ENCODE assay signal across 33 cellular contexts in the genomic region with DNA sequence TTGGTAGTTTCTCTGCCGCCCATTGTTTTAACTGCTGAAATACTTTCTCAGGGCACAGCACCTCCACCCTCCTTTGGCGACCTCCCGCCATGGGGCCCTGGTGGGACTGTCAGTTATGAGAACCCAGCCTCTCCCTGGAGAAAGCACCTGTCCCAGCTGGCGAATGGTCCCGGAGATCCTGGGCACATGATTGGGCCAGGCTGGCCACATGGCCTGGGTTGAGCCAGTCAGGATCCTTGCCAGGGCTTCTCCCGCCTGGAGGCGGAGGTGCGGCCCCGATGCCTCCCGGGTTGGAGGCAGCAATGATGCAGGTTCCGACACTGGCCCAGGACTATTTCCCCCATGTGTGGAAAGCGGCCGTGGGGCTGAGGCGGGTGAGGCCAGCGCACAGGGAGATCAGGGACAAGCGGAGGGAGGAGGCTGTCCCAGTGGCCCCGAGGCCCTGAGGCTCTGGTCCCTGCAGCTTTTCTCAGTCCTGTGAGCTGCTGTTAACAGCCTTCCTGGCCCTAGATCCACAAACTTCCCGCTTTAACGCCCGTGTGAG. TPM values are rescaled to one million over a fixed set of nuclear protein-coding genes. Genes with fewer than 3 reads are reported as not detected.
DNase-seq lines count a peak whose midpoint lies in the region; ATAC-seq, FAIRE-seq and TF ChIP-seq lines count a peak whose summit lies in the region.
"Had no signal": no experiment of that assay in that cellular context is flagged by ENCODE, and none has a peak within 500 bp of the region (broad histone marks: within the 10 kb centered on the region; RNA-seq: fewer than 3 reads in every experiment).

No MANE protein-coding gene starts in this region.

- H2BK15ac ChIP-seq in neuronal stem cell (ENCODE audit: low read length): peak overlapping the region; percentile 86

- H3K9ac ChIP-seq in neuronal stem cell (ENCODE audit: low read depth, low read length, poor library complexity): no peak overlapping the region
- H3K9ac ChIP-seq: BLaER1 treated with 17β-estradiol and CSF1 and Interleukin-3, amounts not matched to agents 10 nM and 100 nM; GM23248 had no signal

- H3K79me2 ChIP-seq in GM23338 (replicated peaks; ENCODE audit: insufficient read depth): no peaks in the 10 kb centered on the region

- FAIRE-seq in D721Med (lab: Jason Lieb, UNC): no peak
- FAIRE-seq: endothelial cell of umbilical vein, frontal cortex had no signal

- H3K9me2 ChIP-seq in GM23338 (ENCODE audit: insufficient read depth): no peaks in the 10 kb centered on the region

- peak overlapping the region; percentile 83 for H2AK5ac ChIP-seq in neuronal stem cell (ENCODE audit: low read depth, low read length)

- no peak for TF ChIP-seq POLR2A in thyroid gland (IDR thresholded peaks at IDR 0.05)

- H3K9me3 ChIP-seq in neuronal stem cell (replicated peaks in 1 of 2; ENCODE audit: control insufficient read depth in 2 of 2, insufficient read depth in 1 of 2, low read depth in 1 of 2, low read length in 2 of 2): no peaks in the 10 kb centered on the region
- no peaks in the 10 kb centered on the region for H3K9me3 ChIP-seq in thyroid gland
- H3K9me3 ChIP-seq: adrenal gland; BLaER1 treated with 17β-estradiol and CSF1 and Interleukin-3, amounts not matched to agents 10 nM and 100 nM; body of pancreas; psoas muscle; tibial nerve had no signal

- no peak overlapping the region for H4K91ac ChIP-seq in neuronal stem cell (ENCODE audit: low read depth, low read length, poor library complexity)

- no peak for TF ChIP-seq RAD21 in Ishikawa (IDR thresholded peaks at IDR 0.05; ENCODE audit: low read depth)

- H3K18ac ChIP-seq in neuronal stem cell (ENCODE audit: low read length): peak overlapping the region; percentile 60

- H3K23ac ChIP-seq in neuronal stem cell (ENCODE audit: low read depth, low read length, poor library complexity): no peak overlapping the region

- no peaks in the 10 kb centered on the region for H3K27me3 ChIP-seq in GM23338 (ENCODE audit: insufficient read depth)
- peaks cover 0 to 71% (median 0%) of the 10 kb centered on the region in 3 experiments for H3K27me3 ChIP-seq in neuronal stem cell (ENCODE audit: control insufficient read depth in 3 of 3, insufficient read depth in 3 of 3, low read depth in 1 of 3, low read length in 3 of 3)
- H3K27me3 ChIP-seq in thyroid gland: no peaks in the 10 kb centered on the region
- H3K27me3 ChIP-seq: body of pancreas had no signal

- WGBS in neuronal stem cell (ENCODE audit: extremely low coverage in 2 of 2, insufficient read length in 2 of 2, insufficient replicate concordance in 1 of 2), 2 donors: no CpG with 5 or more reads among the region's 20 CpGs
- WGBS in thyroid gland, 2 donors: 41 to 68% methylated on average over 7 to 16 of the region's 20 CpGs

- H3K79me1 ChIP-seq in neuronal stem cell (ENCODE audit: low read depth, low read length): peaks cover 3% of the 10 kb centered on the region

- H3K9me3 Mint-ChIP-seq in GM23338 (no peaks in the 10 kb centered on the region), brain (peaks cover 2 to 8% (median 5%) of the 10 kb centered on the region in 5 experiments)
- H3K9me3 Mint-ChIP-seq: activated CD4-positive, alpha-beta memory T cell treated with anti-CD3 and anti-CD28 coated beads, Interleukin-2, amount 10 ng/mL, durations not matched to agents 7 days and 5 days; activated naive CD4-positive, alpha-beta T cell treated with anti-CD3 and anti-CD28 coated beads, Interleukin-2, amount 10 ng/mL, durations not matched to agents 7 days and 5 days; naive thymus-derived CD8-positive, alpha-beta T cell had no signal

- H2BK12ac ChIP-seq in neuronal stem cell (ENCODE audit: low read length): peak overlapping the region; percentile 35

- no peaks in the 10 kb centered on the region for H3K36me3 ChIP-seq in GM23338 (ENCODE audit: insufficient read depth)
- H3K36me3 ChIP-seq in neuronal stem cell (replicated peaks in 1 of 2; ENCODE audit: control insufficient read depth in 2 of 2, insufficient read depth in 2 of 2, low read length in 2 of 2): no peaks in the 10 kb centered on the region
- H3K36me3 ChIP-seq in thyroid gland: no peaks in the 10 kb centered on the region
- H3K36me3 ChIP-seq: adrenal gland; BLaER1 treated with 17β-estradiol and CSF1 and Interleukin-3, amounts not matched to agents 10 nM and 100 nM; heart right ventricle; tibial nerve had no signal

- intact Hi-C loops in thyroid gland (cut with DNase I): no loop called here

- DNase-seq in GM23338 (ENCODE audit: low spot score) (peak; percentile 57), neuronal stem cell (ENCODE audit: low spot score) (no peak), D721Med (ENCODE audit: insufficient read length, low spot score) (no peak), NOMO-1 treated with DMSO at 0.1 percent for 48 hours (lab: John Stamatoyannopoulos, UW; ENCODE audit: unreplicated experiment) (no peak), thyroid gland (no peak)
- DNase-seq: activated CD4-positive, alpha-beta memory T cell treated with anti-CD3 and anti-CD28 coated beads, Interleukin-2, amount 10 ng/mL, durations not matched to agents 7 days and 5 days; activated CD4-positive, alpha-beta T cell treated with anti-CD3 and anti-CD28 coated beads for 1 hour; activated CD8-positive, alpha-beta memory T cell treated with anti-CD3 and anti-CD28 coated beads, Interleukin-2, amount 50 U/mL, for 4 hours; activated naive CD4-positive, alpha-beta T cell treated with anti-CD3 and anti-CD28 coated beads, Interleukin-2, amount 10 ng/mL, durations not matched to agents 7 days and 5 days; adrenal gland; body of pancreas; DMS79; GDM1; GM23248; heart right ventricle; Kasumi-1; naive thymus-derived CD8-positive, alpha-beta T cell; NCI-H1436; NCI-H2107; NCI-H446 treated with DMSO at 0.1 percent for 48 hours; NCI-H774; occipital lobe; stimulated activated CD4-positive, alpha-beta T cell treated with anti-CD3 and anti-CD28 coated beads, Interleukin-4, amount 100 ng/mL, for 1 hour; T-helper 2 cell had no signal

- ATAC-seq in GM23338: peak; percentile 91
- ATAC-seq: body of pancreas; naive thymus-derived CD8-positive, alpha-beta T cell; psoas muscle had no signal

- H3K27ac Mint-ChIP-seq in GM23338: no peak overlapping the region
- H3K27ac Mint-ChIP-seq in brain: peak overlapping the region in 3 of 5 experiments; percentile 29 to 75 (median 72)
- H3K27ac Mint-ChIP-seq: activated CD4-positive, alpha-beta memory T cell treated with anti-CD3 and anti-CD28 coated beads, Interleukin-2, amount 10 ng/mL, durations not matched to agents 7 days and 5 days; activated naive CD4-positive, alpha-beta T cell treated with anti-CD3 and anti-CD28 coated beads, Interleukin-2, amount 10 ng/mL, durations not matched to agents 7 days and 5 days; naive thymus-derived CD8-positive, alpha-beta T cell had no signal

- no peak overlapping the region for H3K4me3 Mint-ChIP-seq in GM23338
- peak overlapping the region in 1 of 5 experiments; percentile 40 for H3K4me3 Mint-ChIP-seq in brain
- H3K4me3 Mint-ChIP-seq: activated CD4-positive, alpha-beta memory T cell treated with anti-CD3 and anti-CD28 coated beads, Interleukin-2, amount 10 ng/mL, durations not matched to agents 7 days and 5 days; activated naive CD4-positive, alpha-beta T cell treated with anti-CD3 and anti-CD28 coated beads, Interleukin-2, amount 10 ng/mL, durations not matched to agents 7 days and 5 days; naive thymus-derived CD8-positive, alpha-beta T cell had no signal

- H3K36me3 Mint-ChIP-seq in GM23338 (ENCODE audit: low read depth) (no peaks in the 10 kb centered on the region), brain (peaks cover 5% of the 10 kb centered on the region)
- H3K36me3 Mint-ChIP-seq: activated naive CD4-positive, alpha-beta T cell treated with anti-CD3 and anti-CD28 coated beads, Interleukin-2, amount 10 ng/mL, durations not matched to agents 7 days and 5 days; naive thymus-derived CD8-positive, alpha-beta T cell had no signal

- H3K4me3 ChIP-seq in GM23338: no peak overlapping the region
- no peak overlapping the region for H3K4me3 ChIP-seq in neuronal stem cell (ENCODE audit: low read length in 2 of 2)
- H3K4me3 ChIP-seq in thyroid gland (replicated peaks in 1 of 3): no peak overlapping the region
- H3K4me3 ChIP-seq: adrenal gland; BLaER1 treated with 17β-estradiol and CSF1 and Interleukin-3, amounts not matched to agents 10 nM and 100 nM; body of pancreas; GM23248; heart right ventricle; lung; psoas muscle; tibial nerve had no signal

- H2BK5ac ChIP-seq in neuronal stem cell (ENCODE audit: low read length): peak overlapping the region; percentile 77

- no peak for TF ChIP-seq CTCF in GM23338 (conservative IDR thresholded peaks at IDR 0.05; ENCODE audit: low read depth in 2 of 2)
- no peak for TF ChIP-seq CTCF in brain (conservative IDR thresholded peaks at IDR 0.05)
- TF ChIP-seq CTCF in D721Med (IDR thresholded peaks at IDR 0.05; ENCODE audit: insufficient read depth, missing control alignments): no peak
- TF ChIP-seq CTCF in thyroid gland (IDR thresholded peaks at IDR 0.05): no peak

- H3F3A ChIP-seq in GM23338 (replicated peaks; ENCODE audit: low read depth): no peaks in the 10 kb centered on the region

- H3K27ac ChIP-seq in GM23338 (ENCODE audit: low read depth) (no peak overlapping the region), neuronal stem cell (replicated peaks; ENCODE audit: low read length) (no peak overlapping the region), thyroid gland (no peak overlapping the region)
- H3K27ac ChIP-seq: adrenal gland; BLaER1 treated with 17β-estradiol and CSF1 and Interleukin-3, amounts not matched to agents 10 nM and 100 nM; body of pancreas; GM23248; heart right ventricle; psoas muscle; tibial nerve had no signal

- H3K14ac ChIP-seq in neuronal stem cell (ENCODE audit: low read length): peak overlapping the region; percentile 64

- no peak overlapping the region for H3K4ac ChIP-seq in neuronal stem cell (ENCODE audit: low read length)

- peaks cover 15% of the 10 kb centered on the region for H3K4me1 Mint-ChIP-seq in GM23338
- H3K4me1 Mint-ChIP-seq in brain: peaks cover 32% of the 10 kb centered on the region
- H3K4me1 Mint-ChIP-seq: activated naive CD4-positive, alpha-beta T cell treated with anti-CD3 and anti-CD28 coated beads, Interleukin-2, amount 10 ng/mL, durations not matched to agents 7 days and 5 days had no signal

- no peak for TF ChIP-seq EP300 in Ishikawa (IDR thresholded peaks at IDR 0.05; ENCODE audit: borderline replicate concordance)

- no peak overlapping the region for H3K4me2 ChIP-seq in GM23338
- H3K4me2 ChIP-seq in neuronal stem cell (ENCODE audit: insufficient read depth, low read length, poor library complexity, severe bottlenecking): no peak overlapping the region

- no peak overlapping the region for H2BK120ac ChIP-seq in neuronal stem cell (ENCODE audit: low read depth, low read length)

- no peaks in the 10 kb centered on the region for H3K4me1 ChIP-seq in GM23338 (ENCODE audit: insufficient read depth)
- peaks cover 0 to 12% of the 10 kb centered on the region in 2 donors for H3K4me1 ChIP-seq in neuronal stem cell (ENCODE audit: control insufficient read depth in 2 of 2, insufficient read depth in 1 of 2, low read depth in 1 of 2, low read length in 2 of 2)
- H3K4me1 ChIP-seq in thyroid gland: no peaks in the 10 kb centered on the region
- H3K4me1 ChIP-seq: adrenal gland, body of pancreas, heart right ventricle, psoas muscle, tibial nerve had no signal

- no peak overlapping the region for H4K8ac ChIP-seq in neuronal stem cell (ENCODE audit: low read depth, low read length)

- H3K27me3 Mint-ChIP-seq in GM23338 (ENCODE audit: insufficient read depth, low read depth, poor library complexity) (peaks cover 13% of the 10 kb centered on the region), brain (peaks cover 16% of the 10 kb centered on the region)

- H2AFZ ChIP-seq in GM23338: no peak overlapping the region
- H2AFZ ChIP-seq in neuronal stem cell (ENCODE audit: low read length): no peak overlapping the region
- H2AFZ ChIP-seq: GM23248 had no signal

- H4K20me1 ChIP-seq in GM23338 (replicated peaks; ENCODE audit: insufficient read depth): no peaks in the 10 kb centered on the region; the same call in 1 of the 2 replicates

RNA-seq across cellular contexts. Expression of a gene that starts 13.6 kb away (rescaled TPM):
- total RNA-seq in GM23338 (2014; rRNA removed; shearing (Covaris generic)): 3.9 and 7.3 TPM in 2 replicates
- polyA plus RNA-seq in GM23338 (2016; fragmentation: Nextera tagmentation; extraction: Ambion mirVana) (0.92 and 1.1 TPM in 2 replicates), brain (ENCODE audit: insufficient read depth, low read depth, low replicate concordance) (50.6 TPM)
- polyA plus RNA-seq in neuronal stem cell (2013, experiment 1 of 2): 1.3 TPM
- 1.4 TPM for polyA plus RNA-seq in neuronal stem cell (2013, experiment 2 of 2)
- under 1 TPM in 3 of 4 donors, not detected in 1; 0.34 to 0.67 (median 0.67) TPM for total RNA-seq in thyroid gland
- total RNA-seq: activated CD4-positive, alpha-beta memory T cell treated with anti-CD3 and anti-CD28 coated beads, Interleukin-2, amount 10 ng/mL, durations not matched to agents 7 days and 5 days; GM23248; mononuclear cell; naive thymus-derived CD8-positive, alpha-beta T cell; tibial nerve had no signal
- polyA plus RNA-seq: GM23248; naive thymus-derived CD8-positive, alpha-beta T cell had no signal
